In genomic region chrX:9352683-9353430, GRCh38 we compare ENCODE assay signal across 8 cellular contexts.
DNase-seq lines count a peak whose midpoint lies in the region; ATAC-seq, FAIRE-seq and TF ChIP-seq lines count a peak whose summit lies in the region.

No MANE protein-coding gene starts in this region.

- peak in 1 of 2 experiments; percentile 14 for DNase-seq in SJSA1 (ENCODE audit: low read depth in 1 of 2, low spot score in 2 of 2)
- DNase-seq in choroid plexus epithelial cell (ENCODE audit: low read depth) = peak; percentile 49
- peak; percentile 33 for DNase-seq in small intestine
- DNase-seq in MG63 = no peak
- no peak for DNase-seq in dermis blood vessel endothelial cell

- H3K4me2 ChIP-seq in BLaER1 = peak overlapping the region; percentile 70

- no peaks in the 10 kb centered on the region for H4K20me1 ChIP-seq in BLaER1

- H3K9me3 ChIP-seq in BLaER1 (peaks cover 10% of the 10 kb centered on the region; the same call in 1 of the 2 replicates), SJSA1 (replicated peaks) (no peaks in the 10 kb centered on the region), small intestine (ENCODE audit: control insufficient read depth, low read depth) (no peaks in the 10 kb centered on the region), MG63 (no peaks in the 10 kb centered on the region)

- no peak for TF ChIP-seq CTCF in choroid plexus epithelial cell (conservative IDR thresholded peaks at IDR 0.05; ENCODE audit: low read depth, low read length)

- no peaks in the 10 kb centered on the region for H3K27me3 ChIP-seq in BLaER1
- no peaks in the 10 kb centered on the region for H3K27me3 ChIP-seq in SJSA1 (replicated peaks)
- H3K27me3 ChIP-seq in small intestine (ENCODE audit: control insufficient read depth in 2 of 2, insufficient read depth in 2 of 2, low read length in 2 of 2) = no peaks in the 10 kb centered on the region
- no peaks in the 10 kb centered on the region for H3K27me3 ChIP-seq in MG63

- no peak for FAIRE-seq in small intestine (lab: Jason Lieb, UNC)

- H3K4me3 ChIP-seq in BLaER1 (no peak overlapping the region), SJSA1 (no peak overlapping the region), choroid plexus epithelial cell (ENCODE audit: low read depth, low read length) (no peak overlapping the region), small intestine (ENCODE audit: low read depth in 1 of 2, low read length in 2 of 2) (no peak overlapping the region), MG63 (no peak overlapping the region)

- peak; percentile 77 for ATAC-seq in GM19023 (IDR thresholded peaks at IDR 0.05; ENCODE audit: unreplicated experiment)
- ATAC-seq in HG03064 (IDR thresholded peaks at IDR 0.05; ENCODE audit: low read depth, unreplicated experiment) = peak; percentile 71

- no peak overlapping the region for H3K27ac ChIP-seq in BLaER1
- peak overlapping the region; percentile 32 for H3K27ac ChIP-seq in SJSA1
- H3K27ac ChIP-seq in small intestine (ENCODE audit: low read depth in 1 of 2, low read length in 1 of 2) = peak overlapping the region in 1 of 2 donors; percentile 79

- H3K4me1 ChIP-seq in BLaER1 = peaks cover 20% of the 10 kb centered on the region
- H3K4me1 ChIP-seq in SJSA1 (replicated peaks) = peaks cover 42% of the 10 kb centered on the region
- no peaks in the 10 kb centered on the region for H3K4me1 ChIP-seq in small intestine (ENCODE audit: control insufficient read depth in 2 of 2, insufficient read depth in 1 of 2, low read depth in 1 of 2, low read length in 1 of 2)

- WGBS in small intestine, 3 donors = 55 to 65% (median 62%) methylated on average over 16 of the region's 16 CpGs

- H3K36me3 ChIP-seq in BLaER1 = no peaks in the 10 kb centered on the region
- H3K36me3 ChIP-seq in SJSA1 = no peaks in the 10 kb centered on the region
- no peaks in the 10 kb centered on the region for H3K36me3 ChIP-seq in small intestine (ENCODE audit: control insufficient read depth in 2 of 2, insufficient read depth in 2 of 2, low read length in 2 of 2)
- no peaks in the 10 kb centered on the region for H3K36me3 ChIP-seq in MG63

- no peak overlapping the region for H3K9ac ChIP-seq in BLaER1

Comparison
In these comparisons a context has a peak if more than half of its experiments do, and no peak if none do; other contexts are left out.
1. DNase-seq: peak in choroid plexus epithelial cell (single experiment) and small intestine (single experiment); none in MG63 (single experiment) and dermis blood vessel endothelial cell (single experiment).